8 cellular contexts compared by ENCODE assay signal in the genomic region with DNA sequence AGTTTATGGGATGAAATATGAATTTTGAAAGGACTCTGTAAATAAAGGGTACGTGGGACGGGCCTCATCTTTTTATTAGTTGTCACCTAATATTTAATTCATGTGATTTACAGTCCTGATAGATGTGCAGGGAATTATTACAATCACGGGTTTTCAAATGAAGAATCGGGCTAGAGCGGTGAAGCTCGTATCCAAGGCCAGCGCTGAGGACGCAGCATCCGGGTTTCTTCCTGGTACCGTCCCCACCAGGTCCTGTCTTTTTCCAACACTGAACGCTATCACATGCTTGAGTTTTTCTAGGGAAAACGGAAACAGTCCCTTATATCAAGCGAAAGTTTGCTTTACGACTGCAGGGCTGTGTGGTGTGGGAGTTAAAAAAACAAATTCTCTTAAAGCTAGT. TPM values are rescaled to one million over a fixed set of nuclear protein-coding genes. Genes with fewer than 3 reads are reported as not detected.
DNase-seq lines count a peak whose midpoint lies in the region; ATAC-seq and TF ChIP-seq lines count a peak whose summit lies in the region.

No MANE protein-coding gene starts in this region.

- H3K4me3 ChIP-seq in LNCaP clone FGC (ENCODE audit: low read depth, low read length), result peak overlapping the region; percentile 66

- no peaks in the 10 kb centered on the region for H3K27me3 Mint-ChIP-seq in activated naive CD8-positive, alpha-beta T cell treated with anti-CD3 and anti-CD28 coated beads, Interleukin-2, amount 50 U/mL, for 24 hours

- intact Hi-C loops in left ventricle myocardium superior (cut with micrococcal nuclease), result no loop called here

- H3K9me3 Mint-ChIP-seq in activated naive CD8-positive, alpha-beta T cell treated with anti-CD3 and anti-CD28 coated beads, Interleukin-2, amount 50 U/mL, for 24 hours, result no peaks in the 10 kb centered on the region

- peaks cover 30% of the 10 kb centered on the region for H3K4me1 Mint-ChIP-seq in activated naive CD8-positive, alpha-beta T cell treated with anti-CD3 and anti-CD28 coated beads, Interleukin-2, amount 50 U/mL, for 24 hours

- ATAC-seq in activated naive CD8-positive, alpha-beta T cell treated with anti-CD3 and anti-CD28 coated beads, Interleukin-2, amount 50 U/mL, for 24 hours, result no peak
- ATAC-seq in left ventricle myocardium superior (peak; percentile 5), GM21737 (IDR thresholded peaks at IDR 0.05; ENCODE audit: unreplicated experiment) (no peak), GM21717 (IDR thresholded peaks at IDR 0.05; ENCODE audit: unreplicated experiment) (no peak), GM18511 (IDR thresholded peaks at IDR 0.05; ENCODE audit: unreplicated experiment) (no peak)

- H3K27ac Mint-ChIP-seq in activated naive CD8-positive, alpha-beta T cell treated with anti-CD3 and anti-CD28 coated beads, Interleukin-2, amount 50 U/mL, for 24 hours, result peak overlapping the region; percentile 93

- peak; percentile 25 for DNase-seq in COR-L47 (lab: John Stamatoyannopoulos, UW)
- peak; percentile 7 for DNase-seq in LNCaP clone FGC (ENCODE audit: low read depth)
- DNase-seq in activated naive CD8-positive, alpha-beta T cell treated with anti-CD3 and anti-CD28 coated beads, Interleukin-2, amount 50 U/mL, for 24 hours, result no peak
- DNase-seq in left ventricle myocardium superior, result no peak
- peak; percentile 72 for DNase-seq in pons (ENCODE audit: low spot score)

- peaks cover 20% of the 10 kb centered on the region for H3K36me3 Mint-ChIP-seq in activated naive CD8-positive, alpha-beta T cell treated with anti-CD3 and anti-CD28 coated beads, Interleukin-2, amount 50 U/mL, for 24 hours (ENCODE audit: low read depth)

- no peak for TF ChIP-seq CTCF in LNCaP clone FGC (IDR thresholded peaks at IDR 0.05; ENCODE audit: control insufficient read depth, extremely low read depth, insufficient read depth)

- H3K4me3 Mint-ChIP-seq in activated naive CD8-positive, alpha-beta T cell treated with anti-CD3 and anti-CD28 coated beads, Interleukin-2, amount 50 U/mL, for 24 hours, result peak overlapping the region; percentile 94

RNA-seq across cellular contexts. Expression of a gene that starts 0.8 kb away (rescaled TPM):
- 165 TPM for total RNA-seq in left ventricle myocardium superior

RNA-seq across cellular contexts. Expression of a gene that starts 6.2 kb away (rescaled TPM):
- total RNA-seq in left ventricle myocardium superior, result 2.7 TPM

RNA-seq across cellular contexts. Expression of a gene that starts 9.7 kb away (rescaled TPM):
- 13.4 TPM for total RNA-seq in left ventricle myocardium superior

RNA-seq across cellular contexts. Expression of a gene that starts 10.3 kb away (rescaled TPM):
- total RNA-seq in left ventricle myocardium superior, result 316 TPM

RNA-seq across cellular contexts. Expression of a gene that starts 50.3 kb away (rescaled TPM):
- not detected for total RNA-seq in left ventricle myocardium superior

Comparison
In these comparisons a context has a peak if more than half of its experiments do, and no peak if none do; other contexts are left out.
1. DNase-seq: peak in COR-L47 (single experiment), LNCaP clone FGC (single experiment) and pons (single experiment); none in activated naive CD8-positive, alpha-beta T cell treated with anti-CD3 and anti-CD28 coated beads, Interleukin-2, amount 50 U/mL, for 24 hours (single experiment) and left ventricle myocardium superior (single experiment).